In the genomic region with DNA sequence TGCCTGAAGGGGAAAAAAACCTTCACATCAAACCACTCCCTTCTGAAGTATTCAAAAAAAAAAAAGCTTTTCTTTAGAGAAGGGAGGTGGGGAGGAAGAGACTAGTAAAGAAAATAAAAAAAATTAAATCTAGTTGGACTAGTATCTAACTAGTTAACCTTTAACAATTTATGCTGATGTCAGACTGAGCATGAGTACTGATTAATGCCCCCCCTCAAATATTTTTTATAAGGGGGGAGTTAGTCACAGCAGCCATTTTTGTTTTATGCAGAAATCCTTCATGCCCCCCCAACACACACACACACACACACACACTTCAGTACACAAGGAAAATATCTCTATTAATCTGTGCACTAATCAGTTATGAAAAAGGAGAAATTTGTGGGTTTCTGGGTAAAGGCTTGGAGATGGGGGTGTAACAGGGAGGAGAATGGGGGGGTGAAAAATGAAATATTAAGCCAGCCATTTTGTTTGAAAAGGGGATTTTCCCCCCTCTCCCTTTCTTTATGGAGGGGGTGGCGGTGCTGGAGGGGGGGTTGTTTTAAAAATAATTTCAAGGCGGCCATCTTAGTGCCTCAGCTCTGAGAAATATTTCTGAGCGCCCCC, we compare ENCODE assay signal across 9 cellular contexts. TPM values are rescaled to one million over a fixed set of nuclear protein-coding genes. Genes with fewer than 3 reads are reported as not detected.
DNase-seq lines count a peak whose midpoint lies in the region; ATAC-seq, FAIRE-seq and TF ChIP-seq lines count a peak whose summit lies in the region.
"Had no signal": no experiment of that assay in that cellular context is flagged by ENCODE, and none has a peak within 500 bp of the region (broad histone marks: within the 10 kb centered on the region; RNA-seq: fewer than 3 reads in every experiment).

No MANE protein-coding gene starts in this region.

- H2AFZ ChIP-seq in OCI-LY3 (ENCODE audit: low read depth, low read length) (no peak overlapping the region), HepG2 (ENCODE audit: low read length) (no peak overlapping the region)

- no peak for TF ChIP-seq EP300 in transverse colon (IDR thresholded peaks at IDR 0.05; ENCODE audit: low read depth)
- no peak for TF ChIP-seq EP300 in HepG2 (IDR thresholded peaks at IDR 0.05; ENCODE audit: low read depth in 2 of 2, low read length in 2 of 2)
- no peak for TF ChIP-seq EP300 in HepG2 (CRISPR knock-in tag; IDR thresholded peaks at IDR 0.05; ENCODE audit: borderline replicate concordance)

- no peaks in the 10 kb centered on the region for H3K9me3 ChIP-seq in OCI-LY3 (ENCODE audit: insufficient read depth, low read length)
- no peaks in the 10 kb centered on the region for H3K9me3 ChIP-seq in left lung
- no peaks in the 10 kb centered on the region for H3K9me3 ChIP-seq in transverse colon
- no peaks in the 10 kb centered on the region for H3K9me3 ChIP-seq in HepG2 (ENCODE audit: low read length)

- H3K36me3 ChIP-seq in OCI-LY3 (replicated peaks; ENCODE audit: low read depth, low read length) (peaks cover 4% of the 10 kb centered on the region), left lung (no peaks in the 10 kb centered on the region), transverse colon (peaks cover 0 to 11% (median 0%) of the 10 kb centered on the region in 4 donors), HepG2 (replicated peaks in 1 of 2; ENCODE audit: control insufficient read depth in 1 of 2, insufficient read depth in 2 of 2, low read length in 2 of 2) (no peaks in the 10 kb centered on the region)

- TF ChIP-seq CTCF in OCI-LY3 (IDR thresholded peaks at IDR 0.05; ENCODE audit: low read depth, low read length) (no peak), left lung (IDR thresholded peaks at IDR 0.05) (no peak), transverse colon (IDR thresholded peaks at IDR 0.05) (no peak), HepG2 (CRISPR knock-in tag; IDR thresholded peaks at IDR 0.05) (no peak)

- H3K79me2 ChIP-seq in OCI-LY3 (ENCODE audit: low read length) (peaks cover 36% of the 10 kb centered on the region), HepG2 (ENCODE audit: insufficient read depth, low read length) (no peaks in the 10 kb centered on the region)

- TF ChIP-seq POLR2A in transverse colon (IDR thresholded peaks at IDR 0.05): no peak
- TF ChIP-seq POLR2A in GM12892 (IDR thresholded peaks at IDR 0.05; ENCODE audit: low read depth, low read length): no peak
- TF ChIP-seq POLR2A in HepG2 (IDR thresholded peaks at IDR 0.05; ENCODE audit: insufficient read depth in 1 of 2, low read depth in 2 of 2, low read length in 2 of 2): no peak

- H3K27ac ChIP-seq in OCI-LY3 (ENCODE audit: low read length): peak overlapping the region; percentile 44; the same call in 1 of the 2 replicates
- H3K27ac ChIP-seq in left lung: peak overlapping the region; percentile 55 to 65
- peak overlapping the region; percentile 93 to 99 (median 96) for H3K27ac ChIP-seq in transverse colon
- no peak overlapping the region for H3K27ac ChIP-seq in HepG2 (ENCODE audit: extremely low read length, insufficient read depth, low read length)

- no peak for TF ChIP-seq RAD21 in HepG2 (CRISPR knock-in tag; IDR thresholded peaks at IDR 0.05)

- FAIRE-seq in GM12892 (lab: Jason Lieb, UNC): no peak
- no peak for FAIRE-seq in HepG2 (lab: Jason Lieb, UNC)
- FAIRE-seq: A204.1 had no signal

- H3K9ac ChIP-seq in OCI-LY3 (ENCODE audit: low read length) (peak overlapping the region; percentile 72), HepG2 (ENCODE audit: insufficient read depth, low read depth, low read length) (no peak overlapping the region)

- H3K4me3 Mint-ChIP-seq in activated naive CD8-positive, alpha-beta T cell treated with anti-CD3 and anti-CD28 coated beads, Interleukin-2, amount 50 U/mL, for 24 hours: peak overlapping the region; percentile 73

- peaks cover 33% of the 10 kb centered on the region for H3K4me1 ChIP-seq in OCI-LY3 (ENCODE audit: low read length)
- peaks cover 15 to 76% of the 10 kb centered on the region in 2 donors for H3K4me1 ChIP-seq in left lung
- peaks cover 26 to 81% (median 59%) of the 10 kb centered on the region in 4 donors for H3K4me1 ChIP-seq in transverse colon
- H3K4me1 ChIP-seq in HepG2 (ENCODE audit: insufficient read depth, low read length): peaks cover 49% of the 10 kb centered on the region

- H3K4me2 ChIP-seq in OCI-LY3 (ENCODE audit: low read length) (peak overlapping the region; percentile 89), HepG2 (ENCODE audit: low read depth, low read length) (no peak overlapping the region)

- CTCF ChIA-PET in HepG2 (lab: Yijun Ruan, JAX; ENCODE audit: low intra/inter-chr PET ratio, low total read pairs): no interaction called here

- H3K27ac Mint-ChIP-seq in activated naive CD8-positive, alpha-beta T cell treated with anti-CD3 and anti-CD28 coated beads, Interleukin-2, amount 50 U/mL, for 24 hours: peak overlapping the region; percentile 75

- peaks cover 6% of the 10 kb centered on the region for H3K4me1 Mint-ChIP-seq in activated naive CD8-positive, alpha-beta T cell treated with anti-CD3 and anti-CD28 coated beads, Interleukin-2, amount 50 U/mL, for 24 hours

- no peaks in the 10 kb centered on the region for H3K9me3 Mint-ChIP-seq in activated naive CD8-positive, alpha-beta T cell treated with anti-CD3 and anti-CD28 coated beads, Interleukin-2, amount 50 U/mL, for 24 hours

- H4K20me1 ChIP-seq in OCI-LY3 (ENCODE audit: insufficient read depth, low read length): peaks cover 5% of the 10 kb centered on the region; the same call in 1 of the 2 replicates
- no peaks in the 10 kb centered on the region for H4K20me1 ChIP-seq in HepG2 (ENCODE audit: insufficient read depth, low read length)

- ATAC-seq in activated naive CD8-positive, alpha-beta T cell treated with anti-CD3 and anti-CD28 coated beads, Interleukin-2, amount 50 U/mL, for 24 hours: no peak
- ATAC-seq in left lung: no peak
- no peak for ATAC-seq in HepG2

- POLR2A ChIA-PET in HepG2 (lab: Yijun Ruan, JAX): no interaction called here

- intact Hi-C loops in left lung (cut with DNase I) (no loop called here), transverse colon (cut with DNase I; ENCODE audit: low total_unique reads) (no loop called here), HepG2 (cut with micrococcal nuclease; ENCODE audit: unreplicated experiment) (no loop called here)

- in situ Hi-C loops in transverse colon (cut with MboI; ENCODE audit: low pct_ligation_motif_present in 1 of 4, low pct_unique_long_range_greater_than_20kb in 1 of 4, low sequenced_read_pairs in 3 of 4) (no loop called here), HepG2 (cut with HindIII; ENCODE audit: extremely low pct_ligation_motif_present, low pct_unique_long_range_greater_than_20kb) (no loop called here)

- peak; percentile 35 for DNase-seq in DMS 273 (lab: John Stamatoyannopoulos, UW; ENCODE audit: unreplicated experiment)
- DNase-seq in DMS 273 treated with DMSO at 0.1 percent for 48 hours (lab: John Stamatoyannopoulos, UW): no peak
- peak; percentile 18 for DNase-seq in activated naive CD8-positive, alpha-beta T cell treated with anti-CD3 and anti-CD28 coated beads, Interleukin-2, amount 50 U/mL, for 24 hours
- DNase-seq in left lung: no peak
- no peak for DNase-seq in transverse colon
- no peak for DNase-seq in GM12892 (ENCODE audit: insufficient read length)
- DNase-seq in HepG2 (ENCODE audit: low spot score): no peak

- no peaks in the 10 kb centered on the region for H3K27me3 ChIP-seq in OCI-LY3 (ENCODE audit: low read depth, low read length)
- no peaks in the 10 kb centered on the region for H3K27me3 ChIP-seq in left lung
- H3K27me3 ChIP-seq in transverse colon: no peaks in the 10 kb centered on the region
- H3K27me3 ChIP-seq in HepG2 (ENCODE audit: control insufficient read depth in 1 of 2, insufficient read depth in 2 of 2, low read length in 2 of 2): peaks cover 1 to 22% of the 10 kb centered on the region in 2 experiments; a peak in 2 of 5 replicates

- no TSS peak for BruUV-seq in HepG2 (replicated peaks; lab: Mats Ljungman, UMichigan)

- H3K4me3 ChIP-seq in OCI-LY3 (ENCODE audit: low read length) (peak overlapping the region; percentile 77), left lung (peak overlapping the region in 1 of 2 donors; percentile 89), transverse colon (peak overlapping the region in 3 of 4 donors; percentile 78 to 85 (median 83)), HepG2 (replicated peaks in 1 of 3; ENCODE audit: insufficient read depth in 1 of 3, low read depth in 2 of 3, low read length in 3 of 3) (no peak overlapping the region)

- peaks cover 2% of the 10 kb centered on the region for H3K36me3 Mint-ChIP-seq in activated naive CD8-positive, alpha-beta T cell treated with anti-CD3 and anti-CD28 coated beads, Interleukin-2, amount 50 U/mL, for 24 hours (ENCODE audit: low read depth)

- 3 to 7% methylated on average over 2 to 3 of the region's 3 CpGs for WGBS in transverse colon (ENCODE audit: low coverage in 1 of 2), 2 donors
- WGBS in HepG2 (ENCODE audit: low lambda C conversion rate): 82% methylated on average over 3 of the region's 3 CpGs

- no peaks in the 10 kb centered on the region for H3K27me3 Mint-ChIP-seq in activated naive CD8-positive, alpha-beta T cell treated with anti-CD3 and anti-CD28 coated beads, Interleukin-2, amount 50 U/mL, for 24 hours

RNA-seq across cellular contexts. Expression of a gene that starts 4.7 kb away (rescaled TPM):
- total RNA-seq in left lung (100 to 1,000 TPM in 1 of 2 donors, 10 to 100 TPM in 1; 95.3 to 118 TPM), transverse colon (10 to 100 TPM; 53.0 to 71.6 (median 62.0) TPM), HepG2 (2016; rRNA removed; fragmentation: Illumina TruSeq; extraction: Trizol) (3.3 and 3.7 TPM in 2 replicates)
- 34.9 TPM for polyA plus RNA-seq in GM12892 (2012; ENCODE audit: missing spikeins)
- total RNA-seq in HepG2 (2016; cell fraction: cytosol; rRNA removed; fragmentation: Illumina TruSeq; extraction: Trizol; ENCODE audit: low read depth): 0.20 and 0.53 TPM in 2 replicates
- total RNA-seq in HepG2 (2016; cell fraction: insoluble cytoplasmic fraction; rRNA removed; fragmentation: Illumina TruSeq; extraction: Trizol): 1.6 and 3.6 TPM in 2 replicates
- 1.1 and 3.2 TPM in 2 replicates for total RNA-seq in HepG2 (2016; cell fraction: membrane; rRNA removed; fragmentation: Illumina TruSeq; extraction: Trizol)
- total RNA-seq in HepG2 (2016; cell fraction: nucleus; rRNA removed; fragmentation: Illumina TruSeq; extraction: Trizol): 4.7 and 9.3 TPM in 2 replicates
- 2.7 and 3.3 TPM in 2 replicates for polyA plus RNA-seq in HepG2 (2011; rRNA removed)
- 1.8 and 1.9 TPM in 2 replicates for polyA plus RNA-seq in HepG2 (2011; cell fraction: cytosol; rRNA removed)
- polyA plus RNA-seq in HepG2 (2011; cell fraction: nucleus; rRNA removed): 21.5 and 21.6 TPM in 2 replicates
- polyA plus RNA-seq in HepG2 (2012): 6.4 and 10.0 TPM in 2 replicates
- polyA plus RNA-seq in HepG2 (2016; cell fraction: cytosol; fragmentation: Illumina TruSeq; extraction: Trizol; ENCODE audit: low read depth): 0.57 and 0.75 TPM in 2 replicates
- polyA plus RNA-seq in HepG2 (2016; cell fraction: insoluble cytoplasmic fraction; fragmentation: Illumina TruSeq; extraction: Trizol; ENCODE audit: low read depth): 1.8 and 5.2 TPM in 2 replicates
- 1.1 and 1.3 TPM in 2 replicates for polyA plus RNA-seq in HepG2 (2016; cell fraction: membrane; fragmentation: Illumina TruSeq; extraction: Trizol; ENCODE audit: low read depth)
- polyA plus RNA-seq in HepG2 (2016; cell fraction: nucleus; fragmentation: Illumina TruSeq; extraction: Trizol; ENCODE audit: insufficient read depth, low read depth): 15.5 and 16.4 TPM in 2 replicates
- polyA minus RNA-seq in HepG2 (2011; rRNA and poly(A)+ RNA removed; ENCODE audit: low replicate concordance): 8.0 and 73.1 TPM in 2 replicates
- polyA minus RNA-seq in HepG2 (2011; cell fraction: cytosol; rRNA and poly(A)+ RNA removed): 3.3 and 3.9 TPM in 2 replicates
- 9.1 and 12.4 TPM in 2 replicates for polyA minus RNA-seq in HepG2 (2011; cell fraction: nucleus; rRNA and poly(A)+ RNA removed)

RNA-seq across cellular contexts. Expression of a gene that starts 26.1 kb away (rescaled TPM):
- total RNA-seq in left lung (10 to 100 TPM in 1 of 2 donors, 1 to 10 TPM in 1; 9.8 to 12.3 TPM), transverse colon (10 to 100 TPM in 1 of 4 donors, 1 to 10 TPM in 2, not detected in 1; 4.9 to 50.4 (median 9.6) TPM), HepG2 (2016; rRNA removed; fragmentation: Illumina TruSeq; extraction: Trizol) (17.0 and 21.4 TPM in 2 replicates)
- 4.9 TPM for polyA plus RNA-seq in GM12892 (2012; ENCODE audit: missing spikeins)
- total RNA-seq in HepG2 (2016; cell fraction: cytosol; rRNA removed; fragmentation: Illumina TruSeq; extraction: Trizol; ENCODE audit: low read depth): 1.1 TPM in 2 replicates
- total RNA-seq in HepG2 (2016; cell fraction: insoluble cytoplasmic fraction; rRNA removed; fragmentation: Illumina TruSeq; extraction: Trizol): 16.9 and 20.4 TPM in 2 replicates
- 9.5 and 12.3 TPM in 2 replicates for total RNA-seq in HepG2 (2016; cell fraction: membrane; rRNA removed; fragmentation: Illumina TruSeq; extraction: Trizol)
- 9.1 and 10.0 TPM in 2 replicates for total RNA-seq in HepG2 (2016; cell fraction: nucleus; rRNA removed; fragmentation: Illumina TruSeq; extraction: Trizol)
- 7.9 and 8.9 TPM in 2 replicates for polyA plus RNA-seq in HepG2 (2011; rRNA removed)
- 7.7 and 8.1 TPM in 2 replicates for polyA plus RNA-seq in HepG2 (2011; cell fraction: cytosol; rRNA removed)
- 7.1 and 7.3 TPM in 2 replicates for polyA plus RNA-seq in HepG2 (2011; cell fraction: nucleus; rRNA removed)
- polyA plus RNA-seq in HepG2 (2012): 5.1 and 7.4 TPM in 2 replicates
- polyA plus RNA-seq in HepG2 (2016; cell fraction: cytosol; fragmentation: Illumina TruSeq; extraction: Trizol; ENCODE audit: low read depth): 1.4 and 1.9 TPM in 2 replicates
- 20.6 and 21.0 TPM in 2 replicates for polyA plus RNA-seq in HepG2 (2016; cell fraction: insoluble cytoplasmic fraction; fragmentation: Illumina TruSeq; extraction: Trizol; ENCODE audit: low read depth)
- polyA plus RNA-seq in HepG2 (2016; cell fraction: membrane; fragmentation: Illumina TruSeq; extraction: Trizol; ENCODE audit: low read depth): 6.2 and 7.1 TPM in 2 replicates
- 14.1 and 14.8 TPM in 2 replicates for polyA plus RNA-seq in HepG2 (2016; cell fraction: nucleus; fragmentation: Illumina TruSeq; extraction: Trizol; ENCODE audit: insufficient read depth, low read depth)
- 9.3 and 30.2 TPM in 2 replicates for polyA minus RNA-seq in HepG2 (2011; rRNA and poly(A)+ RNA removed; ENCODE audit: low replicate concordance)
- polyA minus RNA-seq in HepG2 (2011; cell fraction: cytosol; rRNA and poly(A)+ RNA removed): 4.3 and 5.6 TPM in 2 replicates
- 4.2 and 6.0 TPM in 2 replicates for polyA minus RNA-seq in HepG2 (2011; cell fraction: nucleus; rRNA and poly(A)+ RNA removed)

RNA-seq across cellular contexts. Expression of a gene that starts 26.5 kb away (rescaled TPM):
- total RNA-seq in left lung (10 to 100 TPM; 60.5 to 72.6 TPM), transverse colon (10 to 100 TPM; 59.8 to 95.3 (median 86.5) TPM), HepG2 (2016; rRNA removed; fragmentation: Illumina TruSeq; extraction: Trizol) (91.6 and 105 TPM in 2 replicates)
- 76.3 TPM for polyA plus RNA-seq in GM12892 (2012; ENCODE audit: missing spikeins)
- total RNA-seq in HepG2 (2016; cell fraction: cytosol; rRNA removed; fragmentation: Illumina TruSeq; extraction: Trizol; ENCODE audit: low read depth): 62.3 and 74.3 TPM in 2 replicates
- 94.6 and 120 TPM in 2 replicates for total RNA-seq in HepG2 (2016; cell fraction: insoluble cytoplasmic fraction; rRNA removed; fragmentation: Illumina TruSeq; extraction: Trizol)
- 54.2 and 67.7 TPM in 2 replicates for total RNA-seq in HepG2 (2016; cell fraction: membrane; rRNA removed; fragmentation: Illumina TruSeq; extraction: Trizol)
- 37.3 and 42.0 TPM in 2 replicates for total RNA-seq in HepG2 (2016; cell fraction: nucleus; rRNA removed; fragmentation: Illumina TruSeq; extraction: Trizol)
- 43.9 and 46.9 TPM in 2 replicates for polyA plus RNA-seq in HepG2 (2011; rRNA removed)
- polyA plus RNA-seq in HepG2 (2011; cell fraction: cytosol; rRNA removed): 35.2 and 66.3 TPM in 2 replicates
- 36.8 and 49.2 TPM in 2 replicates for polyA plus RNA-seq in HepG2 (2011; cell fraction: nucleus; rRNA removed)
- polyA plus RNA-seq in HepG2 (2012): 19.2 and 22.5 TPM in 2 replicates
- polyA plus RNA-seq in HepG2 (2016; cell fraction: cytosol; fragmentation: Illumina TruSeq; extraction: Trizol; ENCODE audit: low read depth): 53.8 and 75.0 TPM in 2 replicates
- 69.5 and 79.8 TPM in 2 replicates for polyA plus RNA-seq in HepG2 (2016; cell fraction: insoluble cytoplasmic fraction; fragmentation: Illumina TruSeq; extraction: Trizol; ENCODE audit: low read depth)
- polyA plus RNA-seq in HepG2 (2016; cell fraction: membrane; fragmentation: Illumina TruSeq; extraction: Trizol; ENCODE audit: low read depth): 39.8 and 49.0 TPM in 2 replicates
- polyA plus RNA-seq in HepG2 (2016; cell fraction: nucleus; fragmentation: Illumina TruSeq; extraction: Trizol; ENCODE audit: insufficient read depth, low read depth): 46.6 and 50.5 TPM in 2 replicates
- 21.5 and 58.0 TPM in 2 replicates for polyA minus RNA-seq in HepG2 (2011; rRNA and poly(A)+ RNA removed; ENCODE audit: low replicate concordance)
- polyA minus RNA-seq in HepG2 (2011; cell fraction: cytosol; rRNA and poly(A)+ RNA removed): 35.5 and 51.8 TPM in 2 replicates
- polyA minus RNA-seq in HepG2 (2011; cell fraction: nucleus; rRNA and poly(A)+ RNA removed): 13.3 and 23.4 TPM in 2 replicates

RNA-seq across cellular contexts. Expression of a gene that starts 29.0 kb away (rescaled TPM):
- total RNA-seq in left lung (1 to 10 TPM; 5.7 to 6.5 TPM), transverse colon (10 to 100 TPM in 1 of 4 donors, 1 to 10 TPM in 3; 2.4 to 13.1 (median 6.8) TPM), HepG2 (2016; rRNA removed; fragmentation: Illumina TruSeq; extraction: Trizol) (0.31 TPM in 1 of 2 replicates, not detected in the other)
- polyA plus RNA-seq in GM12892 (2012; ENCODE audit: missing spikeins): 0.76 TPM
- total RNA-seq in HepG2 (2016; cell fraction: cytosol; rRNA removed; fragmentation: Illumina TruSeq; extraction: Trizol; ENCODE audit: low read depth): not detected in 2 replicates
- 0.19 TPM in 1 of 2 replicates, not detected in the other for total RNA-seq in HepG2 (2016; cell fraction: insoluble cytoplasmic fraction; rRNA removed; fragmentation: Illumina TruSeq; extraction: Trizol)
- total RNA-seq in HepG2 (2016; cell fraction: membrane; rRNA removed; fragmentation: Illumina TruSeq; extraction: Trizol): not detected in 2 replicates
- 1.1 TPM in 1 of 2 replicates, not detected in the other for total RNA-seq in HepG2 (2016; cell fraction: nucleus; rRNA removed; fragmentation: Illumina TruSeq; extraction: Trizol)
- polyA plus RNA-seq in HepG2 (2011; rRNA removed): 0.66 and 0.84 TPM in 2 replicates
- 0.08 and 0.43 TPM in 2 replicates for polyA plus RNA-seq in HepG2 (2011; cell fraction: cytosol; rRNA removed)
- 7.3 and 9.6 TPM in 2 replicates for polyA plus RNA-seq in HepG2 (2011; cell fraction: nucleus; rRNA removed)
- polyA plus RNA-seq in HepG2 (2012): 0.51 and 1.9 TPM in 2 replicates
- 0.26 and 0.33 TPM in 2 replicates for polyA plus RNA-seq in HepG2 (2016; cell fraction: cytosol; fragmentation: Illumina TruSeq; extraction: Trizol; ENCODE audit: low read depth)
- polyA plus RNA-seq in HepG2 (2016; cell fraction: insoluble cytoplasmic fraction; fragmentation: Illumina TruSeq; extraction: Trizol; ENCODE audit: low read depth): 0.28 and 0.30 TPM in 2 replicates
- polyA plus RNA-seq in HepG2 (2016; cell fraction: membrane; fragmentation: Illumina TruSeq; extraction: Trizol; ENCODE audit: low read depth): 0.23 and 0.27 TPM in 2 replicates
- polyA plus RNA-seq in HepG2 (2016; cell fraction: nucleus; fragmentation: Illumina TruSeq; extraction: Trizol; ENCODE audit: insufficient read depth, low read depth): 4.6 and 6.5 TPM in 2 replicates
- 0.36 TPM in 1 of 2 replicates, not detected in the other for polyA minus RNA-seq in HepG2 (2011; rRNA and poly(A)+ RNA removed; ENCODE audit: low replicate concordance)
- not detected in 2 replicates for polyA minus RNA-seq in HepG2 (2011; cell fraction: cytosol; rRNA and poly(A)+ RNA removed)
- polyA minus RNA-seq in HepG2 (2011; cell fraction: nucleus; rRNA and poly(A)+ RNA removed): 1.3 and 2.7 TPM in 2 replicates

RNA-seq across cellular contexts. Expression of a gene that starts 32.2 kb away (rescaled TPM):
- total RNA-seq in left lung (1 to 10 TPM; 4.5 to 5.1 TPM), transverse colon (1 to 10 TPM in 2 of 4 donors, under 1 TPM in 1, not detected in 1; 0.75 to 3.4 (median 2.7) TPM), HepG2 (2016; rRNA removed; fragmentation: Illumina TruSeq; extraction: Trizol) (0.20 and 0.38 TPM in 2 replicates)
- 3.8 TPM for polyA plus RNA-seq in GM12892 (2012; ENCODE audit: missing spikeins)
- 0.10 TPM in 1 of 2 replicates, not detected in the other for total RNA-seq in HepG2 (2016; cell fraction: cytosol; rRNA removed; fragmentation: Illumina TruSeq; extraction: Trizol; ENCODE audit: low read depth)
- total RNA-seq in HepG2 (2016; cell fraction: insoluble cytoplasmic fraction; rRNA removed; fragmentation: Illumina TruSeq; extraction: Trizol): 0.37 and 0.41 TPM in 2 replicates
- total RNA-seq in HepG2 (2016; cell fraction: membrane; rRNA removed; fragmentation: Illumina TruSeq; extraction: Trizol): 0.21 and 0.22 TPM in 2 replicates
- total RNA-seq in HepG2 (2016; cell fraction: nucleus; rRNA removed; fragmentation: Illumina TruSeq; extraction: Trizol): 0.22 and 0.56 TPM in 2 replicates
- polyA plus RNA-seq in HepG2 (2011; rRNA removed): 0.79 and 0.94 TPM in 2 replicates
- polyA plus RNA-seq in HepG2 (2011; cell fraction: cytosol; rRNA removed): 1.7 and 3.4 TPM in 2 replicates
- polyA plus RNA-seq in HepG2 (2011; cell fraction: nucleus; rRNA removed): 0.79 and 4.8 TPM in 2 replicates
- polyA plus RNA-seq in HepG2 (2012): 0.68 and 0.79 TPM in 2 replicates
- 0.15 and 0.16 TPM in 2 replicates for polyA plus RNA-seq in HepG2 (2016; cell fraction: cytosol; fragmentation: Illumina TruSeq; extraction: Trizol; ENCODE audit: low read depth)
- polyA plus RNA-seq in HepG2 (2016; cell fraction: insoluble cytoplasmic fraction; fragmentation: Illumina TruSeq; extraction: Trizol; ENCODE audit: low read depth): 0.49 and 0.63 TPM in 2 replicates
- polyA plus RNA-seq in HepG2 (2016; cell fraction: membrane; fragmentation: Illumina TruSeq; extraction: Trizol; ENCODE audit: low read depth): 0.23 and 0.33 TPM in 2 replicates
- polyA plus RNA-seq in HepG2 (2016; cell fraction: nucleus; fragmentation: Illumina TruSeq; extraction: Trizol; ENCODE audit: insufficient read depth, low read depth): 1.5 and 2.2 TPM in 2 replicates
- polyA minus RNA-seq in HepG2 (2011; rRNA and poly(A)+ RNA removed; ENCODE audit: low replicate concordance): 0.22 and 3.6 TPM in 2 replicates
- 0.20 and 0.26 TPM in 2 replicates for polyA minus RNA-seq in HepG2 (2011; cell fraction: cytosol; rRNA and poly(A)+ RNA removed)
- polyA minus RNA-seq in HepG2 (2011; cell fraction: nucleus; rRNA and poly(A)+ RNA removed): 0.25 and 0.64 TPM in 2 replicates

Comparison
In these comparisons a context has a peak if more than half of its experiments do, and no peak if none do; other contexts are left out.
1. DNase-seq: peak in DMS 273 (single experiment) and activated naive CD8-positive, alpha-beta T cell treated with anti-CD3 and anti-CD28 coated beads, Interleukin-2, amount 50 U/mL, for 24 hours (single experiment); none in DMS 273 treated with DMSO at 0.1 percent for 48 hours (single experiment), left lung (0 of 2), transverse colon (single experiment), GM12892 (single experiment) and HepG2 (single experiment).
2. H3K4me3 ChIP-seq: peak in OCI-LY3 (single experiment) and transverse colon (3 of 4); none in HepG2 (0 of 3).
3. RNA of a gene that starts 4.7 kb away (total RNA-seq): 95.3 to 118 TPM in left lung and 53.0 to 71.6 TPM in transverse colon; 0.20 to 9.3 TPM in HepG2; every median in the first group is over 4 times any median in the second.